Comparison of ENCODE assay signal across 1 cellular context in the genomic region with DNA sequence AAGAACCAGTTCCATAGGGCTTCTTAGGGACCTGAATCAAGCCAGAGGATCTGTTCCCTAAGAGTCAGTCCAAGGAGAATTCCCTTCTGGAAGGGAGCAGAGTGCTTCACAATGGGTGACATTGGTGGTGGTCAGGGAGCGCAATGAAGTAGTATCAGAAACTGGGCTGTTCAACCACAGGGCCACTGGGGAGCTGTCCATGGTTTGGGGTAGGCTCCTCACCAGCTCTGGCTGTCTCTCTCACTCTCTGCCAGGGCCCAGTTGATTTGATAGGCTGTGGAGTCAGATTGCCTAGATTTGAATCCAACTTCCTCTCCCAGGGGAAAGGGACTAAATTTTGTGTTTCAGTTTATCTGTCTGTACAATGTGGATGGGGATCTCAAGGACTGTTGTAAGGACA.
TF ChIP-seq lines count a peak whose summit lies in the region.

No MANE protein-coding gene starts in this region.

TF ChIP-seq in SK-N-SH treated with all-trans-retinoic acid at 6 μM for 48 hours, 23 proteins besides CTCF, POLR2A, EP300 and RAD21 (continued from another document):
- TF ChIP-seq, protein P1, sequence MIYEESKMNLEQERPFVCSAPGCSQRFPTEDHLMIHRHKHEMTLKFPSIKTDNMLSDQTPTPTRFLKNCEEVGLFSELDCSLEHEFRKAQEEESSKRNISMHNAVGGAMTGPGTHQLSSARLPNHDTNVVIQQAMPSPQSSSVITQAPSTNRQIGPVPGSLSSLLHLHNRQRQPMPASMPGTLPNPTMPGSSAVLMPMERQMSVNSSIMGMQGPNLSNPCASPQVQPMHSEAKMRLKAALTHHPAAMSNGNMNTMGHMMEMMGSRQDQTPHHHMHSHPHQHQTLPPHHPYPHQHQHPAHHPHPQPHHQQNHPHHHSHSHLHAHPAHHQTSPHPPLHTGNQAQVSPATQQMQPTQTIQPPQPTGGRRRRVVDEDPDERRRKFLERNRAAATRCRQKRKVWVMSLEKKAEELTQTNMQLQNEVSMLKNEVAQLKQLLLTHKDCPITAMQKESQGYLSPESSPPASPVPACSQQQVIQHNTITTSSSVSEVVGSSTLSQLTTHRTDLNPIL (CRISPR knock-in tag; IDR thresholded peaks at IDR 0.05; ENCODE audit: low read depth) = no peak
- TF ChIP-seq, protein P2, sequence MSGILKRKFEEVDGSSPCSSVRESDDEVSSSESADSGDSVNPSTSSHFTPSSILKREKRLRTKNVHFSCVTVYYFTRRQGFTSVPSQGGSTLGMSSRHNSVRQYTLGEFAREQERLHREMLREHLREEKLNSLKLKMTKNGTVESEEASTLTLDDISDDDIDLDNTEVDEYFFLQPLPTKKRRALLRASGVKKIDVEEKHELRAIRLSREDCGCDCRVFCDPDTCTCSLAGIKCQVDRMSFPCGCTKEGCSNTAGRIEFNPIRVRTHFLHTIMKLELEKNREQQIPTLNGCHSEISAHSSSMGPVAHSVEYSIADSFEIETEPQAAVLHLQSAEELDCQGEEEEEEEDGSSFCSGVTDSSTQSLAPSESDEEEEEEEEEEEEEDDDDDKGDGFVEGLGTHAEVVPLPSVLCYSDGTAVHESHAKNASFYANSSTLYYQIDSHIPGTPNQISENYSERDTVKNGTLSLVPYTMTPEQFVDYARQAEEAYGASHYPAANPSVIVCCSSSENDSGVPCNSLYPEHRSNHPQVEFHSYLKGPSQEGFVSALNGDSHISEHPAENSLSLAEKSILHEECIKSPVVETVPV (CRISPR knock-in tag; IDR thresholded peaks at IDR 0.05) = no peak
- TF ChIP-seq CSDC2 (CRISPR knock-in tag; IDR thresholded peaks at IDR 0.05) = no peak
- TF ChIP-seq ZC3H10 (CRISPR knock-in tag; IDR thresholded peaks at IDR 0.05) = no peak
- no peak for TF ChIP-seq ZNF8 (CRISPR knock-in tag; IDR thresholded peaks at IDR 0.05)
- no peak for TF ChIP-seq BACH2 (CRISPR knock-in tag; IDR thresholded peaks at IDR 0.05; ENCODE audit: borderline replicate concordance)
- TF ChIP-seq ESRRG (CRISPR knock-in tag; IDR thresholded peaks at IDR 0.05) = no peak
- TF ChIP-seq, protein P3, sequence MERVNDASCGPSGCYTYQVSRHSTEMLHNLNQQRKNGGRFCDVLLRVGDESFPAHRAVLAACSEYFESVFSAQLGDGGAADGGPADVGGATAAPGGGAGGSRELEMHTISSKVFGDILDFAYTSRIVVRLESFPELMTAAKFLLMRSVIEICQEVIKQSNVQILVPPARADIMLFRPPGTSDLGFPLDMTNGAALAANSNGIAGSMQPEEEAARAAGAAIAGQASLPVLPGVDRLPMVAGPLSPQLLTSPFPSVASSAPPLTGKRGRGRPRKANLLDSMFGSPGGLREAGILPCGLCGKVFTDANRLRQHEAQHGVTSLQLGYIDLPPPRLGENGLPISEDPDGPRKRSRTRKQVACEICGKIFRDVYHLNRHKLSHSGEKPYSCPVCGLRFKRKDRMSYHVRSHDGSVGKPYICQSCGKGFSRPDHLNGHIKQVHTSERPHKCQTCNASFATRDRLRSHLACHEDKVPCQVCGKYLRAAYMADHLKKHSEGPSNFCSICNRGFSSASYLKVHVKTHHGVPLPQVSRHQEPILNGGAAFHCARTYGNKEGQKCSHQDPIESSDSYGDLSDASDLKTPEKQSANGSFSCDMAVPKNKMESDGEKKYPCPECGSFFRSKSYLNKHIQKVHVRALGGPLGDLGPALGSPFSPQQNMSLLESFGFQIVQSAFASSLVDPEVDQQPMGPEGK (CRISPR knock-in tag; IDR thresholded peaks at IDR 0.05; ENCODE audit: borderline replicate concordance) = no peak
- TF ChIP-seq ZNF70 (CRISPR knock-in tag; IDR thresholded peaks at IDR 0.05) = no peak
- TF ChIP-seq ISL1 (CRISPR knock-in tag; IDR thresholded peaks at IDR 0.05) = no peak
- TF ChIP-seq ZFP30 (CRISPR knock-in tag; IDR thresholded peaks at IDR 0.05) = no peak
- TF ChIP-seq, protein P4, sequence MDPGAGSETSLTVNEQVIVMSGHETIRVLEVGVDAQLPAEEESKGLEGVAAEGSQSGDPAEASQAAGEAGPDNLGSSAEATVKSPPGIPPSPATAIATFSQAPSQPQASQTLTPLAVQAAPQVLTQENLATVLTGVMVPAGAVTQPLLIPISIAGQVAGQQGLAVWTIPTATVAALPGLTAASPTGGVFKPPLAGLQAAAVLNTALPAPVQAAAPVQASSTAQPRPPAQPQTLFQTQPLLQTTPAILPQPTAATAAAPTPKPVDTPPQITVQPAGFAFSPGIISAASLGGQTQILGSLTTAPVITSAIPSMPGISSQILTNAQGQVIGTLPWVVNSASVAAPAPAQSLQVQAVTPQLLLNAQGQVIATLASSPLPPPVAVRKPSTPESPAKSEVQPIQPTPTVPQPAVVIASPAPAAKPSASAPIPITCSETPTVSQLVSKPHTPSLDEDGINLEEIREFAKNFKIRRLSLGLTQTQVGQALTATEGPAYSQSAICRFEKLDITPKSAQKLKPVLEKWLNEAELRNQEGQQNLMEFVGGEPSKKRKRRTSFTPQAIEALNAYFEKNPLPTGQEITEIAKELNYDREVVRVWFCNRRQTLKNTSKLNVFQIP (CRISPR knock-in tag; IDR thresholded peaks at IDR 0.05; ENCODE audit: borderline replicate concordance, low read depth) = no peak
